8 cellular contexts compared by ENCODE assay signal in genomic region chr5:91384671-91385430, GRCh38. TPM values are rescaled to one million over a fixed set of nuclear protein-coding genes. Genes with fewer than 3 reads are reported as not detected.
A peak's percentile ranks its signal among the peaks of the same experiment; 100 is the strongest.
DNase-seq lines count a peak whose midpoint lies in the region; ATAC-seq, FAIRE-seq and TF ChIP-seq lines count a peak whose summit lies in the region.

No MANE protein-coding gene starts in this region.

- peak overlapping the region; percentile 99 for H3K27ac Mint-ChIP-seq in T-cell

- CTCF ChIA-PET in T-cell (lab: Charles Lee) = interaction anchor here (0.6 to 5.7 kb wide), 63 partner anchors 10 to 910 kb away, joined by 3 to 126 read pairs (median 5); partner anchors contain the start of genes MBLAC2 (in 1 of the 2) and POLR3G (in 1 of the 2)

- peak; percentile 95 for TF ChIP-seq CTCF in 22Rv1 (IDR thresholded peaks at IDR 0.05)

- H3K4me1 Mint-ChIP-seq in T-cell = peaks cover 16 to 23% (median 17%) of the 10 kb centered on the region in 3 donors

- H3K4me3 ChIP-seq in mesodermal cell (ENCODE audit: extremely low read depth, insufficient read depth, low read length, poor library complexity, severe bottlenecking) = peak overlapping the region; percentile 74

- peak; percentile 13 for ATAC-seq in HG02798 (IDR thresholded peaks at IDR 0.05; ENCODE audit: poor library complexity, unreplicated experiment)
- peak in 1 of 4 experiments; percentile 6 for ATAC-seq in T-cell (replicated peaks in 1 of 4)

- POLR2A ChIA-PET in T-cell (lab: Charles Lee) = interaction anchor here (0.6 to 2.0 kb wide), 8 partner anchors 14 to 170 kb away, joined by 3 to 14 read pairs (median 4); no protein-coding TSS in a partner anchor

- H3K4me1 ChIP-seq in mesodermal cell (ENCODE audit: control insufficient read depth, insufficient read depth, low read length, poor library complexity, severe bottlenecking) = no peaks in the 10 kb centered on the region

- no peaks in the 10 kb centered on the region for H3K9me3 Mint-ChIP-seq in T-cell

- peak; percentile 99 for FAIRE-seq in G401.6 (lab: Jason Lieb, UNC)

- peaks cover 10% of the 10 kb centered on the region for H3K36me3 Mint-ChIP-seq in T-cell

- 13% methylated on average over 3 of the region's 6 CpGs; no CpG with 5 or more reads in 1 of the 2 experiments for WGBS in mesodermal cell (ENCODE audit: insufficient coverage in 2 of 2), 2 experiments

- DNase-seq in NCI-H1694 treated with DMSO at 0.1 percent for 48 hours (lab: John Stamatoyannopoulos, UW) = peak; percentile 95
- DNase-seq in T-cell = peak in 12 of 34 experiments; percentile 15 to 49 (median 22)
- DNase-seq in effector CD4-positive, alpha-beta T cell = peak; percentile 41
- peak; percentile 55 for DNase-seq in ureter (ENCODE audit: low spot score)

- peak overlapping the region; percentile 91 to 96 (median 92) for H3K4me3 Mint-ChIP-seq in T-cell

- H3K27ac ChIP-seq in 22Rv1 (peak overlapping the region; percentile 99), mesodermal cell (ENCODE audit: low read depth, low read length, severe bottlenecking) (peak overlapping the region; percentile 100)

- H3K9me3 ChIP-seq in mesodermal cell (ENCODE audit: control insufficient read depth, low read length) = no peaks in the 10 kb centered on the region

- H3K27me3 Mint-ChIP-seq in T-cell = no peaks in the 10 kb centered on the region

- no peaks in the 10 kb centered on the region for H3K36me3 ChIP-seq in mesodermal cell (ENCODE audit: control insufficient read depth, insufficient read depth, low read length)

RNA-seq across cellular contexts. Expression of gene ARRDC3, which starts 1.7 kb away (rescaled TPM):
- total RNA-seq in T-cell (100 to 1,000 TPM; 107 to 219 (median 127) TPM), ureter (111 TPM)
- 36.7 TPM for polyA plus RNA-seq in mesodermal cell (2013, experiment 1 of 2)
- polyA plus RNA-seq in mesodermal cell (2013, experiment 2 of 2) = 43.7 TPM
